In genomic region chr20:53828673-53829085, GRCh38 we compare ENCODE assay signal across 8 cellular contexts.
DNase-seq lines count a peak whose midpoint lies in the region; ATAC-seq and TF ChIP-seq lines count a peak whose summit lies in the region.

No MANE protein-coding gene starts in this region.

- CTCF ChIA-PET in PC-9 (lab: Charles Lee), result interaction anchor here (0.6 to 0.9 kb wide), 2 partner anchors 72 to 87 kb away, joined by 4 read pairs; no protein-coding TSS in a partner anchor

- 14 to 16% methylated on average over 5 of the region's 5 CpGs for WGBS in lung, 2 donors
- 13% methylated on average over 5 of the region's 5 CpGs for WGBS in thyroid gland, 2 donors

- H3K27ac ChIP-seq in PC-9 (peak overlapping the region; percentile 100), colonic mucosa (peak overlapping the region; percentile 67), lung (ENCODE audit: low read depth in 1 of 2, low read length in 1 of 2) (peak overlapping the region; percentile 42 to 91), thyroid gland (peak overlapping the region; percentile 90 to 97 (median 94))

- peak overlapping the region; percentile 92 for H3K4me2 ChIP-seq in PC-9

- H3K79me2 ChIP-seq in PC-9 (ENCODE audit: low read depth), result no peaks in the 10 kb centered on the region

- no peaks in the 10 kb centered on the region for H3K9me2 ChIP-seq in PC-9 (ENCODE audit: insufficient read depth)

- H4K20me1 ChIP-seq in PC-9 (ENCODE audit: insufficient read depth), result no peaks in the 10 kb centered on the region

- intact Hi-C loops in PC-9 (cut with micrococcal nuclease; ENCODE audit: unreplicated experiment) (loop anchor here (1.0 to 2.0 kb wide), 10 partner anchors 38 to 250 kb away; no protein-coding TSS in a partner anchor), colonic mucosa (cut with DNase I) (no loop called here), thyroid gland (cut with DNase I) (no loop called here)

- 0 out of 2 replicates have a peak, but pooled peaks have one; percentile 46 for TF ChIP-seq CTCF in PC-9 (conservative IDR thresholded peaks at IDR 0.05)
- no peak for TF ChIP-seq CTCF in colonic mucosa (IDR thresholded peaks at IDR 0.05)
- no peak for TF ChIP-seq CTCF in lung (IDR thresholded peaks at IDR 0.05; ENCODE audit: control extremely low read depth, extremely low read depth)
- no peak for TF ChIP-seq CTCF in thyroid gland (IDR thresholded peaks at IDR 0.05)

- peak; percentile 39 for DNase-seq in NCI-H2196 (lab: John Stamatoyannopoulos, UW; ENCODE audit: unreplicated experiment)
- DNase-seq in NCI-H2196 treated with DMSO at 0.1 percent for 48 hours (lab: John Stamatoyannopoulos, UW; ENCODE audit: unreplicated experiment), result no peak
- DNase-seq in PC-9, result peak in 1 of 2 experiments; percentile 49
- peak; percentile 49 for DNase-seq in colonic mucosa
- DNase-seq in lung (ENCODE audit: low spot score), result no peak
- peak in 1 of 2 donors; percentile 22 for DNase-seq in thyroid gland
- DNase-seq in central memory CD4-positive, alpha-beta T cell, result no peak

- H3K36me3 ChIP-seq in PC-9 (ENCODE audit: low read depth), result no peaks in the 10 kb centered on the region
- H3K36me3 ChIP-seq in colonic mucosa, result no peaks in the 10 kb centered on the region
- no peaks in the 10 kb centered on the region for H3K36me3 ChIP-seq in lung (ENCODE audit: control insufficient read depth in 2 of 2, insufficient read depth in 2 of 2, low read length in 2 of 2)
- no peaks in the 10 kb centered on the region for H3K36me3 ChIP-seq in thyroid gland

- BruUV-seq in PC-9 (replicated peaks; lab: Mats Ljungman, UMichigan), result no TSS peak

- H3K9me3 ChIP-seq in PC-9 (ENCODE audit: insufficient read depth, low read depth), result peaks cover 7% of the 10 kb centered on the region; the same call in 1 of the 2 replicates
- no peaks in the 10 kb centered on the region for H3K9me3 ChIP-seq in colonic mucosa
- H3K9me3 ChIP-seq in lung (ENCODE audit: control insufficient read depth in 2 of 2, insufficient read depth in 1 of 2, low read length in 1 of 2), result no peaks in the 10 kb centered on the region
- H3K9me3 ChIP-seq in thyroid gland, result no peaks in the 10 kb centered on the region

- peak overlapping the region; percentile 56 for H3K4me3 ChIP-seq in PC-9
- no peak overlapping the region for H3K4me3 ChIP-seq in colonic mucosa
- no peak overlapping the region for H3K4me3 ChIP-seq in lung
- H3K4me3 ChIP-seq in thyroid gland (replicated peaks in 1 of 3), result peak overlapping the region in 1 of 3 donors; percentile 1

- peaks cover 44% of the 10 kb centered on the region for H3F3A ChIP-seq in PC-9 (ENCODE audit: insufficient read depth, low read depth)

- peak in 1 of 2 donors; percentile 18 for TF ChIP-seq POLR2A in thyroid gland (IDR thresholded peaks at IDR 0.05)

- peak overlapping the region; percentile 19; the same call in 1 of the 2 replicates for H2AFZ ChIP-seq in PC-9

- H3K9ac ChIP-seq in colonic mucosa (ENCODE audit: low read depth in 2 of 2, low read length in 2 of 2), result peak overlapping the region in 1 of 2 donors; percentile 79

- ATAC-seq in lung (ENCODE audit: insufficient read depth, low FRiP score), result no peak
- no peak for ATAC-seq in HG03342 (IDR thresholded peaks at IDR 0.05; ENCODE audit: unreplicated experiment)

- peaks cover 55% of the 10 kb centered on the region for H3K4me1 ChIP-seq in PC-9 (replicated peaks; ENCODE audit: insufficient read depth)
- H3K4me1 ChIP-seq in colonic mucosa, result no peaks in the 10 kb centered on the region
- H3K4me1 ChIP-seq in lung (ENCODE audit: control insufficient read depth in 2 of 2, insufficient read depth in 2 of 2, low read length in 2 of 2), result peaks cover 0 to 1% of the 10 kb centered on the region in 2 donors
- H3K4me1 ChIP-seq in thyroid gland, result peaks cover 26 to 37% of the 10 kb centered on the region in 2 donors

- POLR2A ChIA-PET in PC-9 (lab: Charles Lee; ENCODE audit: unreplicated experiment), result interaction anchor here (0.5 to 1.4 kb wide), 7 partner anchors 40 to 107 kb away, joined by 3 to 13 read pairs (median 6); no protein-coding TSS in a partner anchor

- no peaks in the 10 kb centered on the region for H3K27me3 ChIP-seq in PC-9 (ENCODE audit: insufficient read depth, low read depth)
- no peaks in the 10 kb centered on the region for H3K27me3 ChIP-seq in colonic mucosa
- no peaks in the 10 kb centered on the region for H3K27me3 ChIP-seq in lung (ENCODE audit: control insufficient read depth, insufficient read depth)
- no peaks in the 10 kb centered on the region for H3K27me3 ChIP-seq in thyroid gland

Comparison
In these comparisons a context has a peak if more than half of its experiments do, and no peak if none do; other contexts are left out.
1. DNase-seq: peak in NCI-H2196 (single experiment) and colonic mucosa (single experiment); none in NCI-H2196 treated with DMSO at 0.1 percent for 48 hours (single experiment), lung (single experiment) and central memory CD4-positive, alpha-beta T cell (single experiment).
2. Peak in every context shown above with its lines, with median percentiles within 50 percentile points of each other: H3K27ac ChIP-seq.